ENCODE assay signal across 23 cellular contexts in the genomic region with DNA sequence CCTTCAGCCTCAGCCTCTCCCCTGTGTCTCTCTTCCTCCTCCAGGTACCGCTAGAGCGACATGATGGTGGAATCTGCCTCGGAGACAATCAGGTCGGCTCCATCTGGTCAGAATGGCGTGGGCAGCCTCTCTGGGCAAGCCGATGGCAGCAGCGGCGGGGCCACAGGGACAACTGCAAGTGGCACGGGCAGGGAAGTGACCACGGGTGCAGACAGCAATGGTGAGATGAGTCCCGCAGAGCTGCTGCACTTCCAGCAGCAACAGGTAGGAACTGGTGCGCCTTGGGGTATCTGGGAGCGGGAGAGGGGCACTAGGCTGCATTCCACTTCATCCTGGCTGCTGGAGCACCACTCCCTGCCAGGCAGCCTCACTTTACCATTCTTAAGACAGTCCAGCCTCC. TPM values are rescaled to one million over a fixed set of nuclear protein-coding genes. Genes with fewer than 3 reads are reported as not detected.
DNase-seq lines count a peak whose midpoint lies in the region; ATAC-seq, FAIRE-seq and TF ChIP-seq lines count a peak whose summit lies in the region.
"Had no signal": no experiment of that assay in that cellular context is flagged by ENCODE, and none has a peak within 500 bp of the region (broad histone marks: within the 10 kb centered on the region; RNA-seq: fewer than 3 reads in every experiment).

No MANE protein-coding gene starts in this region.

- H2BK20ac ChIP-seq in H1 (ENCODE audit: low read length), result no peak overlapping the region
- no peak overlapping the region for H2BK20ac ChIP-seq in H9 (ENCODE audit: low read depth, low read length, poor library complexity, severe bottlenecking)

- H3T11ph ChIP-seq in H9 (ENCODE audit: low read length), result no peak overlapping the region

- TF ChIP-seq CTCF in H1 (IDR thresholded peaks at IDR 0.05; ENCODE audit: control extremely low read depth in 1 of 3, insufficient read depth in 1 of 3, low read depth in 1 of 3, low read length in 3 of 3), result no peak
- TF ChIP-seq CTCF in H9 (conservative IDR thresholded peaks at IDR 0.05), result no peak

- no peak overlapping the region for H3K27ac Mint-ChIP-seq in H9
- H3K27ac Mint-ChIP-seq: B cell; CD4-positive, CD25-positive, alpha-beta regulatory T cell; CD8-positive, alpha-beta T cell; HFFc6 had no signal

- H2AFZ ChIP-seq in H1 (ENCODE audit: low read length) (no peak overlapping the region), neuronal stem cell (ENCODE audit: low read length) (no peak overlapping the region), H9 (ENCODE audit: low read length) (no peak overlapping the region)

- no peak overlapping the region for H2BK120ac ChIP-seq in H1 (replicated peaks; ENCODE audit: low read depth, low read length)
- H2BK120ac ChIP-seq in neuronal stem cell (ENCODE audit: low read depth, low read length), result peak overlapping the region; percentile 26
- no peak overlapping the region for H2BK120ac ChIP-seq in H9 (ENCODE audit: low read depth, low read length, poor library complexity, severe bottlenecking)

- FAIRE-seq in H1 (lab: Jason Lieb, UNC), result no peak
- FAIRE-seq: A204.1, G401.6, GM12892 had no signal

- H2AK5ac ChIP-seq in H1 (ENCODE audit: low read depth, low read length) (no peak overlapping the region), neuronal stem cell (ENCODE audit: low read depth, low read length) (no peak overlapping the region), H9 (ENCODE audit: insufficient read length, low read length) (no peak overlapping the region)

- peaks cover 21% of the 10 kb centered on the region for H3K27me3 Mint-ChIP-seq in H9 (ENCODE audit: low read depth)
- H3K27me3 Mint-ChIP-seq: B cell; CD4-positive, CD25-positive, alpha-beta regulatory T cell had no signal

- WGBS in H1 (ENCODE audit: extremely low coverage in 1 of 2, insufficient coverage in 1 of 2, insufficient read length in 1 of 2, insufficient replicate concordance in 2 of 2, low coverage in 1 of 2, low lambda C conversion rate in 2 of 2, missing lambda C conversion rate in 1 of 2), 2 experiments, result 92% methylated on average over 13 of the region's 13 CpGs; no CpG with 5 or more reads in 1 of the 2 experiments
- WGBS in neuronal stem cell (ENCODE audit: extremely low coverage in 2 of 2, insufficient read length in 2 of 2, insufficient replicate concordance in 1 of 2), 2 donors, result no CpG with 5 or more reads among the region's 13 CpGs
- no CpG with 5 or more reads among the region's 13 CpGs for whole genome bisulfite sequencing in H9 (ENCODE audit: extremely low coverage, insufficient read length, low lambda C conversion rate)

- H3K4me2 ChIP-seq in H1 (ENCODE audit: insufficient read depth in 1 of 2, low read depth in 2 of 2, low read length in 2 of 2) (no peak overlapping the region), neuronal stem cell (ENCODE audit: insufficient read depth, low read length, poor library complexity, severe bottlenecking) (no peak overlapping the region), H9 (ENCODE audit: insufficient read depth, insufficient read length, low read length) (no peak overlapping the region)
- H3K4me2 ChIP-seq: BLaER1 had no signal

- no peak overlapping the region for H3K56ac ChIP-seq in H1 (replicated peaks; ENCODE audit: insufficient read length, low read depth, low read length)
- H3K56ac ChIP-seq in H9 (ENCODE audit: insufficient read length, low read depth, low read length), result no peak overlapping the region

- CTCF ChIA-PET in H1 (lab: Charles Lee; ENCODE audit: partially characterized antibody), result interaction anchor here (0.9 to 1.6 kb wide), 6 partner anchors 12 to 160 kb away, joined by 3 to 5 read pairs (median 4); no protein-coding TSS in a partner anchor

- H3K18ac ChIP-seq in H1 (ENCODE audit: extremely low read depth, low read length), result no peak overlapping the region
- no peak overlapping the region for H3K18ac ChIP-seq in neuronal stem cell (ENCODE audit: low read length)
- H3K18ac ChIP-seq in H9 (ENCODE audit: insufficient read length, low read depth, low read length), result no peak overlapping the region

- TF ChIP-seq RAD21 in H1 (IDR thresholded peaks at IDR 0.05 in 1 of 2, conservative IDR thresholded peaks at IDR 0.05 in 1 of 2; ENCODE audit: low read depth in 2 of 2, low read length in 2 of 2), result no peak

- intact Hi-C loops in left ventricle myocardium superior (cut with micrococcal nuclease), result no loop called here
- intact Hi-C loops in cardiac septum (cut with DNase I), result no loop called here

- H4K5ac ChIP-seq in H1 (ENCODE audit: insufficient read length, low read depth, low read length) (no peak overlapping the region), H9 (ENCODE audit: insufficient read length, low read depth, low read length) (no peak overlapping the region)

- H3K23ac ChIP-seq in H1 (ENCODE audit: insufficient read length) (no peak overlapping the region), neuronal stem cell (ENCODE audit: low read depth, low read length, poor library complexity) (peak overlapping the region; percentile 49), H9 (ENCODE audit: insufficient read length, low read depth, low read length) (no peak overlapping the region)

- H3K9me3 ChIP-seq in H1 (ENCODE audit: insufficient read depth in 2 of 2, low read depth in 1 of 2, low read length in 1 of 2) (no peaks in the 10 kb centered on the region), neuronal stem cell (replicated peaks in 1 of 2; ENCODE audit: control insufficient read depth in 2 of 2, insufficient read depth in 1 of 2, low read depth in 1 of 2, low read length in 2 of 2) (no peaks in the 10 kb centered on the region), H9 (ENCODE audit: control insufficient read depth, low read depth, low read length) (no peaks in the 10 kb centered on the region)
- H3K9me3 ChIP-seq: BLaER1, Caco-2 had no signal

- H3K14ac ChIP-seq in H1 (ENCODE audit: insufficient read length) (no peak overlapping the region), neuronal stem cell (ENCODE audit: low read length) (no peak overlapping the region), H9 (ENCODE audit: insufficient read depth, low read length) (no peak overlapping the region)

- H2BK12ac ChIP-seq in H1 (ENCODE audit: low read depth, low read length), result no peak overlapping the region
- H2BK12ac ChIP-seq in neuronal stem cell (ENCODE audit: low read length), result peak overlapping the region; percentile 11
- no peak overlapping the region for H2BK12ac ChIP-seq in H9 (ENCODE audit: insufficient read length, low read depth, low read length)

- H3K36me3 Mint-ChIP-seq in H9 (ENCODE audit: insufficient read depth in 1 of 3, low read depth in 3 of 3), result peaks cover 9 to 30% (median 28%) of the 10 kb centered on the region in 3 experiments; a peak in 6 of 7 replicates

- H3K4me3 ChIP-seq in H1 (ENCODE audit: extremely low read depth in 1 of 4, insufficient read depth in 2 of 4, low read depth in 3 of 4, low read length in 4 of 4) (no peak overlapping the region), neuronal stem cell (ENCODE audit: low read length in 2 of 2) (no peak overlapping the region)
- H3K4me3 ChIP-seq: BLaER1 had no signal

- no peak overlapping the region for H3K4me3 Mint-ChIP-seq in H9
- H3K4me3 Mint-ChIP-seq: B cell; CD8-positive, alpha-beta T cell; HFFc6 had no signal

- peaks cover 47 to 67% of the 10 kb centered on the region in 2 experiments for H3K4me1 Mint-ChIP-seq in H9

- no peaks in the 10 kb centered on the region for H3K27me3 ChIP-seq in H1 (replicated peaks in 1 of 4; ENCODE audit: control insufficient read depth in 3 of 4, extremely low read depth in 1 of 4, insufficient read depth in 3 of 4, low read length in 3 of 4)
- no peaks in the 10 kb centered on the region for H3K27me3 ChIP-seq in neuronal stem cell (ENCODE audit: control insufficient read depth in 3 of 3, insufficient read depth in 3 of 3, low read depth in 1 of 3, low read length in 3 of 3)
- H3K27me3 ChIP-seq in H9 (ENCODE audit: insufficient read depth, low read length), result no peaks in the 10 kb centered on the region
- H3K27me3 ChIP-seq: BLaER1 had no signal

- H4K91ac ChIP-seq in H1 (replicated peaks; ENCODE audit: insufficient read length, low read length), result peak overlapping the region; percentile 18
- no peak overlapping the region for H4K91ac ChIP-seq in neuronal stem cell (ENCODE audit: low read depth, low read length, poor library complexity)
- no peak overlapping the region for H4K91ac ChIP-seq in H9 (ENCODE audit: insufficient read length, low read depth, low read length)

- TF ChIP-seq EP300 in H1 (IDR thresholded peaks at IDR 0.05; ENCODE audit: borderline replicate concordance in 1 of 2, low read depth in 2 of 2, low read length in 2 of 2), result no peak

- H3K79me1 ChIP-seq in H1 (ENCODE audit: low read depth, low read length) (0 out of 2 replicates have a peak, but pooled peaks cover 3% of the 10 kb centered on the region), neuronal stem cell (ENCODE audit: low read depth, low read length) (peaks cover 9% of the 10 kb centered on the region), H9 (ENCODE audit: insufficient read depth, low read depth, low read length, poor library complexity, severe bottlenecking) (no peaks in the 10 kb centered on the region)

- no peak overlapping the region for H3K9ac ChIP-seq in H1 (replicated peaks in 1 of 4; ENCODE audit: extremely low read depth in 1 of 4, low read depth in 3 of 4, low read length in 3 of 4)
- H3K9ac ChIP-seq in neuronal stem cell (ENCODE audit: low read depth, low read length, poor library complexity), result no peak overlapping the region
- H3K9ac ChIP-seq in H9 (ENCODE audit: extremely low read depth, insufficient read length, low read length), result no peak overlapping the region
- H3K9ac ChIP-seq: BLaER1 had no signal

- H3K9me3 Mint-ChIP-seq in H9, result no peaks in the 10 kb centered on the region
- H3K9me3 Mint-ChIP-seq: CD4-positive, CD25-positive, alpha-beta regulatory T cell; CD8-positive, alpha-beta T cell; HFFc6 had no signal

- H3K4me1 ChIP-seq in H1 (replicated peaks in 1 of 4; ENCODE audit: control insufficient read depth in 3 of 4, insufficient read depth in 4 of 4, low read length in 3 of 4) (peaks cover 21 to 50% (median 41%) of the 10 kb centered on the region in 4 experiments), neuronal stem cell (ENCODE audit: control insufficient read depth in 2 of 2, insufficient read depth in 1 of 2, low read depth in 1 of 2, low read length in 2 of 2) (peaks cover 39 to 45% of the 10 kb centered on the region in 2 donors), H9 (ENCODE audit: insufficient read depth, low read length) (peaks cover 15% of the 10 kb centered on the region)

- H2BK15ac ChIP-seq in H1 (ENCODE audit: low read length) (0 out of 2 replicates have a peak overlapping the region, but pooled peaks have one; percentile 61), neuronal stem cell (ENCODE audit: low read length) (no peak overlapping the region), H9 (ENCODE audit: low read depth, low read length) (no peak overlapping the region)

- H4K20me1 ChIP-seq in H1 (replicated peaks in 1 of 2; ENCODE audit: control insufficient read depth in 1 of 2, insufficient read depth in 2 of 2, low read length in 2 of 2) (no peaks in the 10 kb centered on the region), H9 (ENCODE audit: control insufficient read depth, insufficient read depth, insufficient read length) (no peaks in the 10 kb centered on the region)

- H3K79me2 ChIP-seq in H1 (ENCODE audit: control insufficient read depth in 1 of 2, insufficient read depth in 2 of 2, low read length in 2 of 2) (peaks cover 0 to 12% of the 10 kb centered on the region in 2 experiments; a peak in 2 of 4 replicates), H9 (ENCODE audit: insufficient read depth, low read length) (no peaks in the 10 kb centered on the region)

- no peak for TF ChIP-seq POLR2A in H1 (IDR thresholded peaks at IDR 0.05; ENCODE audit: control extremely low read depth in 1 of 2, low read depth in 2 of 2, low read length in 2 of 2)

- POLR2A ChIA-PET in H1 (lab: Charles Lee; ENCODE audit: partially characterized antibody), result interaction anchor here (1.4 kb wide), 1 partner anchor 9 kb away, joined by 3 read pairs; no protein-coding TSS in a partner anchor

- H3K27ac ChIP-seq in H1 (ENCODE audit: low read depth, low read length) (no peak overlapping the region), neuronal stem cell (replicated peaks; ENCODE audit: low read length) (no peak overlapping the region), H9 (ENCODE audit: insufficient read length, low read depth, low read length) (no peak overlapping the region)
- H3K27ac ChIP-seq: 22Rv1, BLaER1, C4-2B had no signal

- H3K4ac ChIP-seq in H1 (replicated peaks; ENCODE audit: insufficient read length, low read depth, low read length) (no peak overlapping the region), neuronal stem cell (ENCODE audit: low read length) (no peak overlapping the region), H9 (ENCODE audit: low read depth, low read length) (no peak overlapping the region)

- peak; percentile 14 for DNase-seq in left ventricle myocardium superior
- no peak for DNase-seq in cardiac septum (ENCODE audit: low spot score)
- no peak for DNase-seq in H1 (ENCODE audit: low read depth in 1 of 2, low spot score in 2 of 2)
- no peak for DNase-seq in neuronal stem cell (ENCODE audit: low spot score)
- no peak for DNase-seq in glomerular visceral epithelial cell (ENCODE audit: extremely low spot score)
- DNase-seq in H9, result no peak
- no peak for DNase-seq in OCI-M2 (lab: John Stamatoyannopoulos, UW; ENCODE audit: unreplicated experiment)
- DNase-seq: Caco-2; CD4-positive, CD25-positive, alpha-beta regulatory T cell; CD8-positive, alpha-beta T cell; DMS153; DND-41; GOT3; H7; HFFc6 had no signal

- H4K8ac ChIP-seq in H1 (ENCODE audit: extremely low read depth, insufficient read depth, low read length), result no peak overlapping the region; the same call in 1 of the 2 replicates
- H4K8ac ChIP-seq in neuronal stem cell (ENCODE audit: low read depth, low read length), result no peak overlapping the region
- H4K8ac ChIP-seq in H9 (replicated peaks; ENCODE audit: insufficient read length, low read depth, low read length), result no peak overlapping the region

- H3K36me3 ChIP-seq in H1 (ENCODE audit: control insufficient read depth in 2 of 4, insufficient read depth in 4 of 4, low read length in 3 of 4), result peaks cover 0 to 5% (median 0%) of the 10 kb centered on the region in 4 experiments; a peak in 2 of 8 replicates
- peaks cover 23 to 81% of the 10 kb centered on the region in 2 donors for H3K36me3 ChIP-seq in neuronal stem cell (replicated peaks in 1 of 2; ENCODE audit: control insufficient read depth in 2 of 2, insufficient read depth in 2 of 2, low read length in 2 of 2)

- H3K23me2 ChIP-seq in H1 (ENCODE audit: low read depth, low read length), result peaks cover 3% of the 10 kb centered on the region; the same call in 1 of the 2 replicates
- peaks cover 8% of the 10 kb centered on the region for H3K23me2 ChIP-seq in H9 (ENCODE audit: insufficient read length, low read depth, low read length, poor library complexity, severe bottlenecking)

- no peak for ATAC-seq in left ventricle myocardium superior
- ATAC-seq: CD8-positive, alpha-beta T cell; HCT116 had no signal

- H2BK5ac ChIP-seq in H1 (ENCODE audit: low read depth, low read length) (no peak overlapping the region), neuronal stem cell (ENCODE audit: low read length) (no peak overlapping the region), H9 (ENCODE audit: insufficient read length, low read length) (no peak overlapping the region)

RNA-seq across cellular contexts. Expression of a gene that starts 19.5 kb away (rescaled TPM):
- total RNA-seq in left ventricle myocardium superior (16.8 TPM), cardiac septum (20.3 TPM), H9 (2021) (18.2 and 19.0 TPM in 2 replicates)
- 13.3 and 14.7 TPM in 2 replicates for total RNA-seq in H1 (2021; fragmentation: NEBNext Ultra II Directional; extraction: Animal tissue kit (Norgen Biotek cat#: 25700))
- 4.8 and 6.7 TPM in 2 replicates for polyA plus RNA-seq in H1 (2011; rRNA removed)
- 2.2 TPM for polyA plus RNA-seq in H1 (2011; cell fraction: cytosol; rRNA removed)
- polyA plus RNA-seq in H1 (2011; cell fraction: nucleus; rRNA removed), result 8.8 TPM
- polyA plus RNA-seq in H1 (2012, experiment 1 of 2), result 9.6 to 20.8 TPM (median 19.1 TPM) in 4 replicates
- polyA plus RNA-seq in H1 (2012, experiment 2 of 2), result 13.4 TPM
- polyA plus RNA-seq in H1 (2013, experiment 1 of 2), result 5.1 TPM
- polyA plus RNA-seq in H1 (2013, experiment 2 of 2), result 5.1 TPM
- polyA minus RNA-seq in H1 (2011; rRNA and poly(A)+ RNA removed), result 2.0 and 2.4 TPM in 2 replicates
- 9.3 TPM for polyA minus RNA-seq in H1 (2011; cell fraction: cytosol; rRNA and poly(A)+ RNA removed)
- polyA minus RNA-seq in H1 (2011; cell fraction: nucleus; rRNA and poly(A)+ RNA removed), result 5.1 TPM
- polyA plus RNA-seq in neuronal stem cell (2013, experiment 1 of 2), result 43.1 TPM
- polyA plus RNA-seq in neuronal stem cell (2013, experiment 2 of 2), result 44.6 TPM
